Comparison of ENCODE assay signal across 8 cellular contexts in genomic region chr7:29189743-29190201, GRCh38. TPM values are rescaled to one million over a fixed set of nuclear protein-coding genes. Genes with fewer than 3 reads are reported as not detected.
DNase-seq lines count a peak whose midpoint lies in the region; ATAC-seq and TF ChIP-seq lines count a peak whose summit lies in the region.

No MANE protein-coding gene starts in this region.

- WGBS in endodermal cell (ENCODE audit: insufficient coverage in 1 of 2, insufficient read length in 1 of 2), 2 experiments, result 5 to 12% methylated on average over 7 to 16 of the region's 16 CpGs

- peak overlapping the region; percentile 32 for H3K4me3 Mint-ChIP-seq in endodermal cell
- H3K4me3 Mint-ChIP-seq in stimulated activated naive CD8-positive, alpha-beta T cell treated with anti-CD3 and anti-CD28 coated beads, Interleukin-15, amount 100 ng/mL, for 72 hours, result no peak overlapping the region

- TF ChIP-seq CTCF in endodermal cell (conservative IDR thresholded peaks at IDR 0.05) (peak; percentile 96), mucosa of descending colon (IDR thresholded peaks at IDR 0.05) (peak; percentile 78)

- H3K9me3 Mint-ChIP-seq in endodermal cell, result no peaks in the 10 kb centered on the region
- no peaks in the 10 kb centered on the region for H3K9me3 Mint-ChIP-seq in stimulated activated naive CD8-positive, alpha-beta T cell treated with anti-CD3 and anti-CD28 coated beads, Interleukin-15, amount 100 ng/mL, for 72 hours

- H3K27me3 Mint-ChIP-seq in endodermal cell (ENCODE audit: insufficient read depth), result peaks cover 30% of the 10 kb centered on the region
- H3K27me3 Mint-ChIP-seq in stimulated activated naive CD8-positive, alpha-beta T cell treated with anti-CD3 and anti-CD28 coated beads, Interleukin-15, amount 100 ng/mL, for 72 hours, result peaks cover 52% of the 10 kb centered on the region

- no peak overlapping the region for H3K27ac ChIP-seq in endodermal cell (ENCODE audit: low read depth, low read length)

- DNase-seq in DMS 273 treated with DMSO at 0.1 percent for 48 hours (lab: John Stamatoyannopoulos, UW) (peak; percentile 58), NCI-H2196 treated with DMSO at 0.1 percent for 48 hours (lab: John Stamatoyannopoulos, UW; ENCODE audit: unreplicated experiment) (peak; percentile 69), endodermal cell (peak; percentile 99), mucosa of descending colon (peak; percentile 72 to 85 (median 81)), dedifferentiated amniotic fluid mesenchymal stem cell (ENCODE audit: extremely low spot score) (no peak)
- peak; percentile 9 to 26 for DNase-seq in activated CD4-positive, alpha-beta T cell treated with anti-CD3 and anti-CD28 coated beads, Interleukin-2, amount 50 U/mL, for 4 hours
- peak; percentile 44 to 46 for DNase-seq in stimulated activated naive CD8-positive, alpha-beta T cell treated with anti-CD3 and anti-CD28 coated beads, Interleukin-15, amount 100 ng/mL, for 72 hours

- intact Hi-C loops in mucosa of descending colon (cut with DNase I, micrococcal nuclease), result loop anchor here in 1 of 2 donors (5.0 kb wide), 1 partner anchor 218 kb away; no protein-coding TSS in a partner anchor

- peaks cover 22% of the 10 kb centered on the region for H3K27me3 ChIP-seq in endodermal cell (ENCODE audit: control insufficient read depth, insufficient read depth, low read length, poor library complexity, severe bottlenecking)

- H3K9me3 ChIP-seq in endodermal cell (ENCODE audit: control insufficient read depth, low read length) (peaks cover 2% of the 10 kb centered on the region), mucosa of descending colon (no peaks in the 10 kb centered on the region)

- ATAC-seq in HG02852 (IDR thresholded peaks at IDR 0.05; ENCODE audit: unreplicated experiment) (peak; percentile 65), mucosa of descending colon (peak; percentile 71)
- ATAC-seq in stimulated activated naive CD8-positive, alpha-beta T cell treated with anti-CD3 and anti-CD28 coated beads, Interleukin-15, amount 100 ng/mL, for 72 hours, result peak; percentile 56

- no peak overlapping the region for H3K9ac ChIP-seq in endodermal cell (ENCODE audit: extremely low read depth, low read length, poor library complexity, severe bottlenecking)

- H3K4me1 Mint-ChIP-seq in endodermal cell, result peaks cover 50% of the 10 kb centered on the region
- peaks cover 7% of the 10 kb centered on the region for H3K4me1 Mint-ChIP-seq in stimulated activated naive CD8-positive, alpha-beta T cell treated with anti-CD3 and anti-CD28 coated beads, Interleukin-15, amount 100 ng/mL, for 72 hours

- no peaks in the 10 kb centered on the region for H3K36me3 Mint-ChIP-seq in endodermal cell (ENCODE audit: low read depth)

- H3K27ac Mint-ChIP-seq in endodermal cell, result peak overlapping the region; percentile 84
- H3K27ac Mint-ChIP-seq in stimulated activated naive CD8-positive, alpha-beta T cell treated with anti-CD3 and anti-CD28 coated beads, Interleukin-15, amount 100 ng/mL, for 72 hours, result no peak overlapping the region

- H3K4me1 ChIP-seq in endodermal cell (ENCODE audit: control insufficient read depth, insufficient read depth, low read length) (peaks cover 14% of the 10 kb centered on the region), mucosa of descending colon (ENCODE audit: low read depth) (no peaks in the 10 kb centered on the region)

- H3K36me3 ChIP-seq in endodermal cell (ENCODE audit: control insufficient read depth, insufficient read depth, low read length), result no peaks in the 10 kb centered on the region
- no peaks in the 10 kb centered on the region for H3K36me3 ChIP-seq in mucosa of descending colon (ENCODE audit: low read depth)

- H3K4me3 ChIP-seq in endodermal cell (ENCODE audit: low read length), result peak overlapping the region; percentile 16
- H3K4me3 ChIP-seq in mucosa of descending colon, result no peak overlapping the region

RNA-seq across cellular contexts. Expression of gene CHN2, which starts 4.8 kb away (rescaled TPM):
- total RNA-seq in endodermal cell (10 to 100 TPM; 14.0 to 14.1 TPM), mucosa of descending colon (10 to 100 TPM; 18.7 to 41.5 (median 27.6) TPM)
- 7.4 TPM for polyA plus RNA-seq in endodermal cell (2013, experiment 1 of 2)
- 7.4 TPM for polyA plus RNA-seq in endodermal cell (2013, experiment 2 of 2)

RNA-seq across cellular contexts. Expression of gene CPVL, which starts 43.4 kb away (rescaled TPM):
- total RNA-seq in endodermal cell (10 to 100 TPM; 32.4 to 53.3 TPM), mucosa of descending colon (10 to 100 TPM in 2 of 3 donors, 1 to 10 TPM in 1; 8.1 to 20.0 (median 10.5) TPM)
- polyA plus RNA-seq in endodermal cell (2013, experiment 1 of 2), result 21.3 TPM
- polyA plus RNA-seq in endodermal cell (2013, experiment 2 of 2), result 20.9 TPM
